ENCODE assay signal across 8 cellular contexts in the genomic region with DNA sequence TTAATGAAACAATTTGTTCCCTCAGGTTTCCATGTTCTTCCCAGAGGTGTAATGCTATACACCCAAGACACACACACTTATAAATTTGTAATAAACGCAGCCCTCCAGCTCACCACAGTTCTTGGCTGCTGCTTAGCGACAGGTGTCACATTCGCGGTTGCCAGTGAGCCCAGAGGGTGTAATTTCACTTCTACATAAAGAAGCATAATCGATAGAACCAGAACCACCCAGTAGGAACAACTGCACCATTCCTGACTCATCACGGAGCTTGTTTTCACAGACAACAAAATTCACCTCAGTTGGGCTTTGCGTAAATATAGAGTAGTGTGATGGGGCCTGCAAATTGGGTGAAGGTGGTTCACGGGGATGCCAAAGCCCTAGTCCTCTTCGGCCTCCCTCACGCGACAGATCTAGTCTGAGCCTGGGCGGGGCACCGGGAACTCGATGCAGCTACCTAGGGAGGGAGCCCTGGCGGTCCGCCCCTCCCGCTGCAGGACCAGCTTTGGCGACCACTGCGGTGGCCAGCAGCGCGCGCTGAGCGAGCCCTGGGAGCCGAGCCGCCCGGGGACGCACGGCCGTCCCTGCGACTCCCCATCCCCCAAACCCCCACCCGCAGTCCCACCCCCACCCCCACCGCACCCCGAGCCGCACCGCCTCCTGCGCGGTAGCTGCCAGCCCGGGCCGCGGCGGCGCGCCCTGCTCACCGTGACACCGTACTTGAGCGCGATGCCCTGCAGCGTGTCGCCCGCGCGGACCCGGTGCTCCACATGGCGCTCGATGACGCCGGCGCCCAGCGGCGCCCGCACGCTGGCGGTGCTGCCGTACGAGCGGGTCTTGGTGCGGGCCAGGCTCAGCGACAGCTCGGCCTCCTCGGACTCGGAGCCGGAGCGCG. TPM values are rescaled to one million over a fixed set of nuclear protein-coding genes. Genes with fewer than 3 reads are reported as not detected.
DNase-seq lines count a peak whose midpoint lies in the region; ATAC-seq lines count a peak whose summit lies in the region.

No MANE protein-coding gene starts in this region.

- no peaks in the 10 kb centered on the region for H3K27me3 Mint-ChIP-seq in activated CD8-positive, alpha-beta memory T cell treated with anti-CD3 and anti-CD28 coated beads, Interleukin-2, amount 10 ng/mL, durations not matched to agents 7 days and 5 days

- CTCF ChIA-PET in activated CD8-positive, alpha-beta memory T cell treated with anti-CD3 and anti-CD28 coated beads, Interleukin-2, amount 10 ng/mL, durations not matched to agents 7 days and 5 days (lab: Charles Lee): interaction anchor here (0.9 to 3.1 kb wide), 11 partner anchors 10 to 114 kb away, joined by 3 to 34 read pairs (median 4); a partner anchor contains a TSS

- H3K9ac ChIP-seq in endocrine pancreas (ENCODE audit: control insufficient read depth, insufficient read depth, low read length): peak overlapping the region; percentile 54

- H3K36me3 Mint-ChIP-seq in activated CD8-positive, alpha-beta memory T cell treated with anti-CD3 and anti-CD28 coated beads, Interleukin-2, amount 10 ng/mL, durations not matched to agents 7 days and 5 days: peaks cover 12% of the 10 kb centered on the region

- ATAC-seq in HG02623 (IDR thresholded peaks at IDR 0.05; ENCODE audit: unreplicated experiment): peak; percentile 29
- peak; percentile 63 for ATAC-seq in activated CD8-positive, alpha-beta memory T cell treated with anti-CD3 and anti-CD28 coated beads, Interleukin-2, amount 10 ng/mL, durations not matched to agents 7 days and 5 days

- peak overlapping the region; percentile 87 for H3K27ac Mint-ChIP-seq in activated CD8-positive, alpha-beta memory T cell treated with anti-CD3 and anti-CD28 coated beads, Interleukin-2, amount 10 ng/mL, durations not matched to agents 7 days and 5 days

- no peaks in the 10 kb centered on the region for H3K9me3 Mint-ChIP-seq in activated CD8-positive, alpha-beta memory T cell treated with anti-CD3 and anti-CD28 coated beads, Interleukin-2, amount 10 ng/mL, durations not matched to agents 7 days and 5 days (ENCODE audit: low read depth)

- peak overlapping the region; percentile 70 for H3K27ac ChIP-seq in muscle layer of duodenum (ENCODE audit: low read length)
- peak overlapping the region; percentile 81 for H3K27ac ChIP-seq in substantia nigra (ENCODE audit: low read depth, low read length, poor library complexity, severe bottlenecking)

- H3K4me3 ChIP-seq in endocrine pancreas (ENCODE audit: control insufficient read depth, insufficient read depth, low read length): peak overlapping the region; percentile 76
- peak overlapping the region; percentile 78 to 86 for H3K4me3 ChIP-seq in muscle layer of duodenum (ENCODE audit: low read depth in 1 of 2, low read length in 2 of 2)

- no peaks in the 10 kb centered on the region for H3K36me3 ChIP-seq in endocrine pancreas (ENCODE audit: control insufficient read depth, insufficient read depth, low read length)
- no peaks in the 10 kb centered on the region for H3K36me3 ChIP-seq in muscle layer of duodenum (ENCODE audit: control insufficient read depth in 1 of 2, insufficient read depth in 2 of 2, low read length in 2 of 2)

- DNase-seq in NCI-H1694 treated with DMSO at 0.1 percent for 48 hours (lab: John Stamatoyannopoulos, UW): peak; percentile 47
- DNase-seq in NCI-H1694 (lab: John Stamatoyannopoulos, UW): no peak
- DNase-seq in NCI-H2171 treated with DMSO at 0.1 percent for 48 hours (lab: John Stamatoyannopoulos, UW): peak; percentile 83
- DNase-seq in activated CD8-positive, alpha-beta memory T cell treated with anti-CD3 and anti-CD28 coated beads, Interleukin-2, amount 10 ng/mL, durations not matched to agents 7 days and 5 days: peak; percentile 80
- peak in 26 of 49 donors; percentile 7 to 86 (median 55) for DNase-seq in substantia nigra (lab: John Stamatoyannopoulos, UW)

- H3K9me3 ChIP-seq in endocrine pancreas (ENCODE audit: control insufficient read depth, low read length) (no peaks in the 10 kb centered on the region), muscle layer of duodenum (ENCODE audit: control insufficient read depth in 1 of 2, low read length in 2 of 2) (no peaks in the 10 kb centered on the region)

- peaks cover 53% of the 10 kb centered on the region for H3K4me1 Mint-ChIP-seq in activated CD8-positive, alpha-beta memory T cell treated with anti-CD3 and anti-CD28 coated beads, Interleukin-2, amount 10 ng/mL, durations not matched to agents 7 days and 5 days

- H3K4me1 ChIP-seq in endocrine pancreas (ENCODE audit: control insufficient read depth, insufficient read depth, low read length) (peaks cover 14% of the 10 kb centered on the region), muscle layer of duodenum (ENCODE audit: control insufficient read depth in 1 of 2, insufficient read depth in 2 of 2, low read length in 2 of 2) (peaks cover 21% of the 10 kb centered on the region in 2 donors)

- H3K27me3 ChIP-seq in endocrine pancreas (ENCODE audit: control insufficient read depth, insufficient read depth, low read length) (no peaks in the 10 kb centered on the region), muscle layer of duodenum (ENCODE audit: low read depth, low read length) (no peaks in the 10 kb centered on the region)

- H3K4me3 Mint-ChIP-seq in activated CD8-positive, alpha-beta memory T cell treated with anti-CD3 and anti-CD28 coated beads, Interleukin-2, amount 10 ng/mL, durations not matched to agents 7 days and 5 days: peak overlapping the region; percentile 92

RNA-seq across cellular contexts. Expression of a gene that starts 0.6 kb away (rescaled TPM):
- total RNA-seq in activated CD8-positive, alpha-beta memory T cell treated with anti-CD3 and anti-CD28 coated beads, Interleukin-2, amount 10 ng/mL, durations not matched to agents 7 days and 5 days: 10 to 100 TPM; 16.0 to 21.7 TPM

RNA-seq across cellular contexts. Expression of a gene that starts 14.5 kb away (rescaled TPM):
- total RNA-seq in activated CD8-positive, alpha-beta memory T cell treated with anti-CD3 and anti-CD28 coated beads, Interleukin-2, amount 10 ng/mL, durations not matched to agents 7 days and 5 days: 10 to 100 TPM in 1 of 2 experiments, 1 to 10 TPM in 1; 6.9 to 12.7 TPM

RNA-seq across cellular contexts. Expression of a gene that starts 55.6 kb away (rescaled TPM):
- not detected for total RNA-seq in activated CD8-positive, alpha-beta memory T cell treated with anti-CD3 and anti-CD28 coated beads, Interleukin-2, amount 10 ng/mL, durations not matched to agents 7 days and 5 days
